ENCODE assay signal across 10 cellular contexts in genomic region chr17:3049705-3050295, GRCh38. TPM values are rescaled to one million over a fixed set of nuclear protein-coding genes. Genes with fewer than 3 reads are reported as not detected.
DNase-seq lines count a peak whose midpoint lies in the region; ATAC-seq and TF ChIP-seq lines count a peak whose summit lies in the region.
"Had no signal": no experiment of that assay in that cellular context is flagged by ENCODE, and none has a peak within 500 bp of the region (broad histone marks: within the 10 kb centered on the region; RNA-seq: fewer than 3 reads in every experiment).

No MANE protein-coding gene starts in this region.

- H3K27me3 Mint-ChIP-seq in Caco-2 (ENCODE audit: insufficient read depth, unreplicated experiment): peaks cover 5% of the 10 kb centered on the region
- H3K27me3 Mint-ChIP-seq in neural progenitor cell (ENCODE audit: insufficient read depth, low read depth): peaks cover 3% of the 10 kb centered on the region

- CTCF ChIA-PET in Caco-2 (lab: Charles Lee): interaction anchor here (1.9 kb wide), 1 partner anchor 598 kb away, joined by 7 read pairs; no protein-coding TSS in a partner anchor

- intact Hi-C loops in Caco-2 (cut with micrococcal nuclease; ENCODE audit: unreplicated experiment): loop anchor here (5.0 to 10.0 kb wide), 3 partner anchors 285 to 598 kb away; no protein-coding TSS in a partner anchor

- H3K36me3 Mint-ChIP-seq in Caco-2 (ENCODE audit: insufficient read depth, unreplicated experiment) (peaks cover 6% of the 10 kb centered on the region), neural progenitor cell (no peaks in the 10 kb centered on the region)

- no peak overlapping the region for H3K9ac ChIP-seq in neural progenitor cell

- H3K4me1 ChIP-seq in Caco-2: no peaks in the 10 kb centered on the region
- H3K4me1 ChIP-seq in ectodermal cell (ENCODE audit: control insufficient read depth, insufficient read depth, low read length): peaks cover 2% of the 10 kb centered on the region
- H3K4me1 ChIP-seq in neural progenitor cell: peaks cover 3% of the 10 kb centered on the region

- H4K20me1 ChIP-seq in neural progenitor cell (ENCODE audit: low read depth): no peaks in the 10 kb centered on the region

- H3K4me3 Mint-ChIP-seq in Caco-2 (ENCODE audit: unreplicated experiment): peak overlapping the region; percentile 95
- H3K4me3 Mint-ChIP-seq in neural progenitor cell: peak overlapping the region; percentile 90

- H3F3A ChIP-seq in neural progenitor cell (ENCODE audit: low read depth): no peaks in the 10 kb centered on the region

- no peaks in the 10 kb centered on the region for H3K9me3 Mint-ChIP-seq in Caco-2 (ENCODE audit: unreplicated experiment)
- H3K9me3 Mint-ChIP-seq in neural progenitor cell: peaks cover 4% of the 10 kb centered on the region

- H3K36me3 ChIP-seq in Caco-2 (ENCODE audit: control insufficient read depth, insufficient read depth, low read length) (no peaks in the 10 kb centered on the region), ectodermal cell (ENCODE audit: control insufficient read depth, insufficient read depth, low read length) (no peaks in the 10 kb centered on the region), neural progenitor cell (no peaks in the 10 kb centered on the region)

- ATAC-seq in HG02970 (IDR thresholded peaks at IDR 0.05; ENCODE audit: low FRiP score, unreplicated experiment): no peak
- ATAC-seq in HG03520 (IDR thresholded peaks at IDR 0.05; ENCODE audit: unreplicated experiment): no peak

- peak overlapping the region; percentile 76 for H3K4me2 ChIP-seq in neural progenitor cell

- H3K9me3 ChIP-seq in Caco-2 (no peaks in the 10 kb centered on the region), ectodermal cell (ENCODE audit: control insufficient read depth, low read length) (no peaks in the 10 kb centered on the region), neural progenitor cell (ENCODE audit: low read depth) (no peaks in the 10 kb centered on the region)

- POLR2A ChIA-PET in Caco-2 (lab: Charles Lee): no interaction called here

- peak overlapping the region; percentile 95 for H3K27ac Mint-ChIP-seq in Caco-2 (ENCODE audit: unreplicated experiment)
- no peak overlapping the region for H3K27ac Mint-ChIP-seq in neural progenitor cell

- TF ChIP-seq CTCF in Caco-2 (IDR thresholded peaks at IDR 0.05; ENCODE audit: insufficient read depth in 1 of 2, low read depth in 1 of 2, low read length in 1 of 2, severe bottlenecking in 1 of 2, unreplicated experiment in 1 of 2) (no peak), neural progenitor cell (IDR thresholded peaks at IDR 0.05) (no peak)

- H3K4me1 Mint-ChIP-seq in Caco-2 (ENCODE audit: low read depth, unreplicated experiment): no peaks in the 10 kb centered on the region
- H3K4me1 Mint-ChIP-seq in neural progenitor cell: no peaks in the 10 kb centered on the region

- no peaks in the 10 kb centered on the region for H3K27me3 ChIP-seq in Caco-2 (replicated peaks; ENCODE audit: control insufficient read depth, insufficient read depth, low read length)
- no peaks in the 10 kb centered on the region for H3K27me3 ChIP-seq in ectodermal cell (ENCODE audit: control insufficient read depth, insufficient read depth, low read length, poor library complexity, severe bottlenecking)
- no peaks in the 10 kb centered on the region for H3K27me3 ChIP-seq in neural progenitor cell

- DNase-seq in Caco-2 (no peak), NCI-H69 (lab: John Stamatoyannopoulos, UW) (peak; percentile 7), neural progenitor cell (ENCODE audit: low spot score) (no peak), T-helper 9 cell (no peak)
- no peak for DNase-seq in stimulated activated CD8-positive, alpha-beta memory T cell treated with anti-CD3 and anti-CD28 coated beads, Interleukin-4, amount 100 ng/mL, for 48 hours
- DNase-seq: NCI-H2107 had no signal

- no peak overlapping the region for H3K4me3 ChIP-seq in Caco-2 (ENCODE audit: low read depth, low read length)
- peak overlapping the region; percentile 64 for H3K4me3 ChIP-seq in ectodermal cell (ENCODE audit: insufficient read depth, low read depth, low read length)
- H3K4me3 ChIP-seq in neural progenitor cell: peak overlapping the region; percentile 71

- H2AFZ ChIP-seq in neural progenitor cell (replicated peaks): no peak overlapping the region

- BruUV-seq in Caco-2 (replicated peaks; lab: Mats Ljungman, UMichigan): no TSS peak

- H3K27ac ChIP-seq in ectodermal cell (ENCODE audit: insufficient read depth, low read depth, low read length, poor library complexity, severe bottlenecking) (no peak overlapping the region), neural progenitor cell (no peak overlapping the region)

- 93 to 96% methylated on average over 8 of the region's 8 CpGs for WGBS in ectodermal cell, 2 experiments

- no peaks in the 10 kb centered on the region for H3K79me2 ChIP-seq in neural progenitor cell (ENCODE audit: low read depth)

RNA-seq across cellular contexts. Expression of gene OR1D5, which starts 13.6 kb away (rescaled TPM):
- total RNA-seq in Caco-2 (2022) (not detected in 2 replicates), neural progenitor cell (ENCODE audit: low replicate concordance) (not detected in 2 replicates)
- polyA plus RNA-seq in ectodermal cell (2013, experiment 1 of 4): not detected
- not detected for polyA plus RNA-seq in ectodermal cell (2013, experiment 2 of 4)
- polyA plus RNA-seq in ectodermal cell (2013, experiment 3 of 4): not detected
- not detected for polyA plus RNA-seq in ectodermal cell (2013, experiment 4 of 4)
- total RNA-seq: glomerular endothelial cell had no signal

RNA-seq across cellular contexts. Expression of gene OR1D2, which starts 54.4 kb away (rescaled TPM):
- total RNA-seq in Caco-2 (2022) (not detected in 2 replicates), neural progenitor cell (ENCODE audit: low replicate concordance) (not detected in 2 replicates)
- not detected for polyA plus RNA-seq in ectodermal cell (2013, experiment 1 of 4)
- polyA plus RNA-seq in ectodermal cell (2013, experiment 2 of 4): not detected
- polyA plus RNA-seq in ectodermal cell (2013, experiment 3 of 4): not detected
- not detected for polyA plus RNA-seq in ectodermal cell (2013, experiment 4 of 4)
- total RNA-seq: glomerular endothelial cell had no signal
